In the genomic region with DNA sequence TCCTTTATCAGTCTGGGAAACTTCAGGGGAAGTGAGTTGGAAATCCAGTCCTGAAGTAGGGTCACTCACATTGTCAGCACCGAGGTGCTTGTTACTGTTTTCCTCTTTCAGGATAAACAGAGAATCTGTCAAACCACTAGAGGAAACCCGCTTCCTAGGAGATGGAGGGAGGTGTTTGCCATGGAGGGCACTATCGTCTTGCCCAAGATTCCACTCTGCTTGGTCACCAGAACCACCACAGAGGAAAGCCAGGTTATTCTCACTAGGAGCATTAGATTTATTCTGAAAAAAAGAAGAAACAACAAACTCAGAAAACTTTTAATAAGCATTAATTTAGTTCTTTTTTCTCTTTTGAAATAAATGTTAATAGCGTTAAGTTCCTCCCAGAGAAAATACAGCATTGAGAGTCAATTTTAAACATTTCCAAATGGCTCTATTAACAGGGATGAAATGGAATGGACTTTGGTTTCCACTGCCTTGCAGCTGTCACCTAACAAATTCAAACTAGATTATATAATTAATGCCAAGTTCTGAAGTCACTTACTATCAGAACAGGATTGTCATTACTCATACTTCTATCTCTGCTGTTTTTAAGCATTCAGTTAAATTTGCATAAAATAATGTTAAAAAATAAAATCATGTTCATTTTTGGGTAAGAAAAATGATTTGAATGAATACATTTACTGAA, we compare ENCODE assay signal across 25 cellular contexts.
"Had no signal": no experiment of that assay in that cellular context is flagged by ENCODE, and none has a peak within 500 bp of the region (broad histone marks: within the 10 kb centered on the region; RNA-seq: fewer than 3 reads in every experiment).

No MANE protein-coding gene starts in this region.

- FAIRE-seq: astrocyte, bronchial epithelial cell, K562 had no signal

- H3K27ac ChIP-seq: adrenal gland, SJCRH30, SK-N-MC had no signal

- H3K4me3 ChIP-seq: adrenal gland, K562, MG63, SJCRH30, SK-N-MC had no signal

- H3K27me3 ChIP-seq: adrenal gland, MG63, SJCRH30 had no signal

- H3K9me3 ChIP-seq: adrenal gland, MG63, SJCRH30 had no signal

- H3K4me1 ChIP-seq: adrenal gland, SJCRH30 had no signal

- H3K36me3 ChIP-seq: adrenal gland, MG63, SJCRH30 had no signal

- DNase-seq: activated CD4-positive, alpha-beta T cell treated with anti-CD3 and anti-CD28 coated beads, Interleukin-2, amount 10 ng/mL, durations not matched to agents 7 days and 5 days; activated CD4-positive, alpha-beta T cell treated with anti-CD3 and anti-CD28 coated beads, Interleukin-2, amount 50 U/mL, for 48 hours; activated CD8-positive, alpha-beta T cell treated with anti-CD3 and anti-CD28 coated beads, Interleukin-2, amount 10 ng/mL, durations not matched to agents 7 days and 5 days; activated gamma-delta T cell; activated naive CD4-positive, alpha-beta T cell treated with anti-CD3 and anti-CD28 coated beads for 36 hours; activated T-cell treated with anti-CD3 and anti-CD28 coated beads, Interleukin-2, amount 50 U/mL, for 24 hours; adrenal gland; caudate nucleus; cerebellar nuclear complex; MG63; NCI-H1092; NCI-H1436 treated with DMSO at 0.1 percent for 48 hours; NCI-H1694 treated with DMSO at 0.1 percent for 48 hours; NCI-H2029; NCI-H510A; NCI-H526; NCI-H748 treated with DMSO at 0.1 percent for 48 hours; NK-92 treated with Interleukin-12 subunit alpha and Interleukin-12 subunit beta, amount 100 ng/mL, for 24 hours; Right ventricle myocardium superior; SJCRH30 had no signal

- ATAC-seq: activated CD8-positive, alpha-beta T cell treated with anti-CD3 and anti-CD28 coated beads, Interleukin-2, amount 10 ng/mL, durations not matched to agents 7 days and 5 days; activated naive CD4-positive, alpha-beta T cell treated with anti-CD3 and anti-CD28 coated beads, Interleukin-2, amount 50 U/mL, for 72 hours; K562 had no signal
